In genomic region chr16:87316450-87316922, GRCh38 we compare ENCODE assay signal across 8 cellular contexts. TPM values are rescaled to one million over a fixed set of nuclear protein-coding genes. Genes with fewer than 3 reads are reported as not detected.
DNase-seq lines count a peak whose midpoint lies in the region; TF ChIP-seq lines count a peak whose summit lies in the region.

No MANE protein-coding gene starts in this region.

- H3K9me3 Mint-ChIP-seq in activated CD4-positive, alpha-beta T cell treated with anti-CD3 and anti-CD28 coated beads, Interleukin-2, amount 10 ng/mL, durations not matched to agents 7 days and 5 days, result no peaks in the 10 kb centered on the region

- H3K4me3 Mint-ChIP-seq in activated CD4-positive, alpha-beta T cell treated with anti-CD3 and anti-CD28 coated beads, Interleukin-2, amount 10 ng/mL, durations not matched to agents 7 days and 5 days, result peak overlapping the region; percentile 92

- H3K9me3 ChIP-seq in liver (ENCODE audit: control insufficient read depth in 4 of 4, low read length in 3 of 4), result no peaks in the 10 kb centered on the region

- no peaks in the 10 kb centered on the region for H3K36me3 ChIP-seq in liver (ENCODE audit: control insufficient read depth in 4 of 4, insufficient read depth in 3 of 4, low read depth in 1 of 4, low read length in 3 of 4)

- peaks cover 16% of the 10 kb centered on the region for H3K36me3 Mint-ChIP-seq in activated CD4-positive, alpha-beta T cell treated with anti-CD3 and anti-CD28 coated beads, Interleukin-2, amount 10 ng/mL, durations not matched to agents 7 days and 5 days (ENCODE audit: low read depth)

- 97% methylated on average over 4 of the region's 4 CpGs for WGBS in liver

- H3K4me1 ChIP-seq in liver (ENCODE audit: control insufficient read depth in 4 of 4, insufficient read depth in 4 of 4, low read length in 3 of 4), result peaks cover 2 to 17% (median 11%) of the 10 kb centered on the region in 4 donors

- H3K27ac Mint-ChIP-seq in activated CD4-positive, alpha-beta T cell treated with anti-CD3 and anti-CD28 coated beads, Interleukin-2, amount 10 ng/mL, durations not matched to agents 7 days and 5 days, result peak overlapping the region; percentile 98

- POLR2A ChIA-PET in activated CD4-positive, alpha-beta T cell treated with anti-CD3 and anti-CD28 coated beads, Interleukin-2, amount 10 ng/mL, durations not matched to agents 7 days and 5 days (lab: Charles Lee), result no interaction called here

- no peak for TF ChIP-seq CTCF in liver (IDR thresholded peaks at IDR 0.05; ENCODE audit: low read depth, low read length, missing input control)

- no peak for DNase-seq in activated CD4-positive, alpha-beta T cell treated with anti-CD3 and anti-CD28 coated beads, Interleukin-2, amount 10 ng/mL, durations not matched to agents 7 days and 5 days
- no peak for DNase-seq in activated CD4-positive, alpha-beta T cell treated with anti-CD3 and anti-CD28 coated beads for 1 hour
- DNase-seq in globus pallidus (ENCODE audit: low spot score) (no peak), NCI-H524 (lab: John Stamatoyannopoulos, UW) (no peak), LoVo (ENCODE audit: low spot score) (no peak)

- CTCF ChIA-PET in activated CD4-positive, alpha-beta T cell treated with anti-CD3 and anti-CD28 coated beads, Interleukin-2, amount 10 ng/mL, durations not matched to agents 7 days and 5 days (lab: Charles Lee), result interaction anchor here (0.6 to 4.2 kb wide), 6 partner anchors 9 to 752 kb away, joined by 3 to 21 read pairs (median 5); partner anchors contain the start of gene FBXO31

- H3K4me3 ChIP-seq in liver (ENCODE audit: low read depth in 1 of 3, low read length in 3 of 3), result peak overlapping the region in 1 of 3 donors; percentile 92

- TF ChIP-seq RAD21 in liver (IDR thresholded peaks at IDR 0.05), result no peak

- H3K27ac ChIP-seq in angular gyrus (ENCODE audit: low read depth, low read length) (peak overlapping the region; percentile 94), liver (ENCODE audit: low read depth in 1 of 2, low read length in 2 of 2) (peak overlapping the region; percentile 86 to 89), temporal lobe (ENCODE audit: low read depth, low read length) (peak overlapping the region; percentile 94)

- no peak overlapping the region for H3K9ac ChIP-seq in liver (ENCODE audit: low read depth in 1 of 2, low read length in 2 of 2)

- H3K27me3 ChIP-seq in liver (ENCODE audit: control insufficient read depth in 4 of 4, insufficient read depth in 4 of 4, low read length in 3 of 4), result no peaks in the 10 kb centered on the region

- peaks cover 21% of the 10 kb centered on the region for H3K4me1 Mint-ChIP-seq in activated CD4-positive, alpha-beta T cell treated with anti-CD3 and anti-CD28 coated beads, Interleukin-2, amount 10 ng/mL, durations not matched to agents 7 days and 5 days

- no peaks in the 10 kb centered on the region for H3K27me3 Mint-ChIP-seq in activated CD4-positive, alpha-beta T cell treated with anti-CD3 and anti-CD28 coated beads, Interleukin-2, amount 10 ng/mL, durations not matched to agents 7 days and 5 days

TF ChIP-seq in liver, 16 proteins besides CTCF, POLR2A, EP300 and RAD21:
- TF ChIP-seq GABPA (IDR thresholded peaks at IDR 0.05 in 1 of 2, conservative IDR thresholded peaks at IDR 0.05 in 1 of 2), result no peak
- TF ChIP-seq YY1 (IDR thresholded peaks at IDR 0.05), result no peak
- TF ChIP-seq FOXA1 (IDR thresholded peaks at IDR 0.05), result no peak
- no peak for TF ChIP-seq JUND (IDR thresholded peaks at IDR 0.05)
- no peak for TF ChIP-seq RXRA (IDR thresholded peaks at IDR 0.05)
- no peak for TF ChIP-seq REST (IDR thresholded peaks at IDR 0.05)
- no peak for TF ChIP-seq MAX (IDR thresholded peaks at IDR 0.05)
- TF ChIP-seq EGR1 (IDR thresholded peaks at IDR 0.05; ENCODE audit: low read depth in 2 of 2), result no peak
- no peak for TF ChIP-seq HNF4A (conservative IDR thresholded peaks at IDR 0.05)
- TF ChIP-seq ZBTB33 (IDR thresholded peaks at IDR 0.05), result no peak
- TF ChIP-seq TAF1 (conservative IDR thresholded peaks at IDR 0.05), result no peak
- TF ChIP-seq HNF4G (IDR thresholded peaks at IDR 0.05), result no peak
- TF ChIP-seq ATF3 (IDR thresholded peaks at IDR 0.05), result no peak
- no peak for TF ChIP-seq NR2F2 (IDR thresholded peaks at IDR 0.05)

RNA-seq across cellular contexts. Expression of gene C16orf95, which starts 0.7 kb away (rescaled TPM):
- 1 to 10 TPM; 7.3 to 9.2 TPM for total RNA-seq in activated CD4-positive, alpha-beta T cell treated with anti-CD3 and anti-CD28 coated beads, Interleukin-2, amount 10 ng/mL, durations not matched to agents 7 days and 5 days
- total RNA-seq in liver, result 1 to 10 TPM; 2.0 to 5.0 TPM
- 1 to 10 TPM; 4.1 to 6.2 TPM for polyA plus RNA-seq in liver
- 2.0 TPM for total RNA-seq in temporal lobe
